In genomic region chr6:28686446-28687027, GRCh38 we compare ENCODE assay signal across 8 cellular contexts.
A peak's percentile ranks its signal among the peaks of the same experiment; 100 is the strongest.
DNase-seq lines count a peak whose midpoint lies in the region; ATAC-seq, FAIRE-seq and TF ChIP-seq lines count a peak whose summit lies in the region.
"Not testable (repeated sequence)": the region's sequence is repeated elsewhere in the genome, so short reads cannot be mapped to it uniquely, and the experiment has no call there.

No MANE protein-coding gene starts in this region.

- H3K14ac ChIP-seq in H1 (ENCODE audit: insufficient read length): not testable (repeated sequence)

- TF ChIP-seq EP300 in H1 (IDR thresholded peaks at IDR 0.05; ENCODE audit: borderline replicate concordance in 1 of 2, low read depth in 2 of 2, low read length in 2 of 2): not testable (repeated sequence)

- FAIRE-seq in GM12891 (lab: Jason Lieb, UNC) (peak; percentile 71), RCC 7860 (lab: Jason Lieb, UNC) (peak; percentile 55), H1 (lab: Jason Lieb, UNC) (peak; percentile 66)

- not testable (repeated sequence) for H3K79me1 ChIP-seq in H1 (ENCODE audit: low read depth, low read length)

- intact Hi-C loops in spleen (cut with DNase I; ENCODE audit: low total_unique reads): loop anchor here (10.0 kb wide), 1 partner anchor 148 kb away; no protein-coding TSS in a partner anchor

- CTCF ChIA-PET in activated CD8-positive, alpha-beta memory T cell treated with anti-CD3 and anti-CD28 coated beads, Interleukin-2, amount 10 ng/mL, durations not matched to agents 7 days and 5 days (lab: Charles Lee): interaction anchor here (0.7 kb wide), 1 partner anchor 161 kb away, joined by 3 read pairs; no protein-coding TSS in a partner anchor
- CTCF ChIA-PET in H1 (lab: Charles Lee; ENCODE audit: partially characterized antibody): interaction anchor here (0.6 to 1.0 kb wide), 3 partner anchors 10 to 108 kb away, joined by 3 read pairs; no protein-coding TSS in a partner anchor

- H2BK120ac ChIP-seq in H1 (replicated peaks; ENCODE audit: low read depth, low read length): not testable (repeated sequence)

- not testable (repeated sequence) for H3K36me3 ChIP-seq in H1 (ENCODE audit: control insufficient read depth in 2 of 4, insufficient read depth in 4 of 4, low read length in 3 of 4); liver (ENCODE audit: control insufficient read depth in 4 of 4, insufficient read depth in 3 of 4, low read depth in 1 of 4, low read length in 3 of 4); spleen

- peaks cover 89% of the 10 kb centered on the region for H3K27me3 Mint-ChIP-seq in activated CD8-positive, alpha-beta memory T cell treated with anti-CD3 and anti-CD28 coated beads, Interleukin-2, amount 10 ng/mL, durations not matched to agents 7 days and 5 days

- H3K9ac ChIP-seq in H1 (replicated peaks in 1 of 4; ENCODE audit: extremely low read depth in 1 of 4, low read depth in 3 of 4, low read length in 3 of 4); liver (ENCODE audit: low read depth in 1 of 2, low read length in 2 of 2): not testable (repeated sequence)

- not testable (repeated sequence) for H3K36me3 Mint-ChIP-seq in activated CD8-positive, alpha-beta memory T cell treated with anti-CD3 and anti-CD28 coated beads, Interleukin-2, amount 10 ng/mL, durations not matched to agents 7 days and 5 days

- not testable (repeated sequence) for H3K4me2 ChIP-seq in H1 (ENCODE audit: insufficient read depth in 1 of 2, low read depth in 2 of 2, low read length in 2 of 2)

- H3K9me3 ChIP-seq in H1 (ENCODE audit: insufficient read depth in 2 of 2, low read depth in 1 of 2, low read length in 1 of 2); liver (ENCODE audit: control insufficient read depth in 4 of 4, low read length in 3 of 4); spleen: not testable (repeated sequence)

- 16% methylated on average over 11 of the region's 11 CpGs; no CpG with 5 or more reads in 1 of the 2 experiments for WGBS in H1 (ENCODE audit: extremely low coverage in 1 of 2, insufficient coverage in 1 of 2, insufficient read length in 1 of 2, insufficient replicate concordance in 2 of 2, low coverage in 1 of 2, low lambda C conversion rate in 2 of 2, missing lambda C conversion rate in 1 of 2), 2 experiments
- 3% methylated on average over 11 of the region's 11 CpGs for WGBS in liver
- 4 to 6% (median 6%) methylated on average over 11 of the region's 11 CpGs for WGBS in spleen, 5 donors

- H3K27me3 ChIP-seq in H1 (replicated peaks in 1 of 4; ENCODE audit: control insufficient read depth in 3 of 4, extremely low read depth in 1 of 4, insufficient read depth in 3 of 4, low read length in 3 of 4): not testable (repeated sequence)
- peaks cover 0 to 10% (median 3%) of the 10 kb centered on the region in 4 donors for H3K27me3 ChIP-seq in liver (ENCODE audit: control insufficient read depth in 4 of 4, insufficient read depth in 4 of 4, low read length in 3 of 4)
- H3K27me3 ChIP-seq in spleen (replicated peaks in 1 of 7): peaks cover 0 to 97% (median 21%) of the 10 kb centered on the region in 7 donors

- not testable (repeated sequence) for H3K27ac ChIP-seq in H1 (ENCODE audit: low read depth, low read length); liver (ENCODE audit: low read depth in 1 of 2, low read length in 2 of 2); spleen

- not testable (repeated sequence) for H2BK15ac ChIP-seq in H1 (ENCODE audit: low read length)

- ATAC-seq in activated CD8-positive, alpha-beta memory T cell treated with anti-CD3 and anti-CD28 coated beads, Interleukin-2, amount 10 ng/mL, durations not matched to agents 7 days and 5 days: not testable (repeated sequence)

- H4K8ac ChIP-seq in H1 (ENCODE audit: extremely low read depth, insufficient read depth, low read length): not testable (repeated sequence)

- peaks cover 16% of the 10 kb centered on the region for H3K4me1 Mint-ChIP-seq in activated CD8-positive, alpha-beta memory T cell treated with anti-CD3 and anti-CD28 coated beads, Interleukin-2, amount 10 ng/mL, durations not matched to agents 7 days and 5 days

- H3K4me3 ChIP-seq in H1 (ENCODE audit: extremely low read depth in 1 of 4, insufficient read depth in 2 of 4, low read depth in 3 of 4, low read length in 4 of 4); liver (ENCODE audit: low read depth in 1 of 3, low read length in 3 of 3): not testable (repeated sequence)
- peak overlapping the region in 2 of 8 donors; percentile 4 to 15 for H3K4me3 ChIP-seq in spleen

- H3K27ac Mint-ChIP-seq in activated CD8-positive, alpha-beta memory T cell treated with anti-CD3 and anti-CD28 coated beads, Interleukin-2, amount 10 ng/mL, durations not matched to agents 7 days and 5 days: not testable (repeated sequence)

- peak; percentile 72 to 80 for TF ChIP-seq RAD21 in H1 (IDR thresholded peaks at IDR 0.05 in 1 of 2, conservative IDR thresholded peaks at IDR 0.05 in 1 of 2; ENCODE audit: low read depth in 2 of 2, low read length in 2 of 2)
- TF ChIP-seq RAD21 in liver (IDR thresholded peaks at IDR 0.05): peak; percentile 80 to 84

- H2BK20ac ChIP-seq in H1 (ENCODE audit: low read length): not testable (repeated sequence)

- not testable (repeated sequence) for H3K79me2 ChIP-seq in H1 (ENCODE audit: control insufficient read depth in 1 of 2, insufficient read depth in 2 of 2, low read length in 2 of 2)

- H2BK12ac ChIP-seq in H1 (ENCODE audit: low read depth, low read length): not testable (repeated sequence)

- not testable (repeated sequence) for H4K20me1 ChIP-seq in H1 (replicated peaks in 1 of 2; ENCODE audit: control insufficient read depth in 1 of 2, insufficient read depth in 2 of 2, low read length in 2 of 2)

- not testable (repeated sequence) for H3K4ac ChIP-seq in H1 (replicated peaks; ENCODE audit: insufficient read length, low read depth, low read length)

- H3K56ac ChIP-seq in H1 (replicated peaks; ENCODE audit: insufficient read length, low read depth, low read length): not testable (repeated sequence)

- H4K5ac ChIP-seq in H1 (ENCODE audit: insufficient read length, low read depth, low read length): not testable (repeated sequence)

- DNase-seq in AG20443 (ENCODE audit: low spot score) (peak; percentile 57), NCI-H1417 (lab: John Stamatoyannopoulos, UW) (peak; percentile 22 to 78 (median 49)), RCC 7860 (ENCODE audit: low spot score) (peak; percentile 31), H1 (ENCODE audit: low read depth in 1 of 2, low spot score in 2 of 2) (peak in 1 of 2 experiments; percentile 72)
- DNase-seq in GM12891 (ENCODE audit: insufficient read length, low spot score); spleen: not testable (repeated sequence)
- peak; percentile 55 for DNase-seq in activated CD8-positive, alpha-beta memory T cell treated with anti-CD3 and anti-CD28 coated beads, Interleukin-2, amount 10 ng/mL, durations not matched to agents 7 days and 5 days

- H2AFZ ChIP-seq in H1 (ENCODE audit: low read length): not testable (repeated sequence)

- H2AK5ac ChIP-seq in H1 (ENCODE audit: low read depth, low read length): not testable (repeated sequence)

- H3K23ac ChIP-seq in H1 (ENCODE audit: insufficient read length): not testable (repeated sequence)

- not testable (repeated sequence) for H3K23me2 ChIP-seq in H1 (ENCODE audit: low read depth, low read length)

- H3K4me1 ChIP-seq in H1 (replicated peaks in 1 of 4; ENCODE audit: control insufficient read depth in 3 of 4, insufficient read depth in 4 of 4, low read length in 3 of 4); liver (ENCODE audit: control insufficient read depth in 4 of 4, insufficient read depth in 4 of 4, low read length in 3 of 4); spleen: not testable (repeated sequence)

- H4K91ac ChIP-seq in H1 (replicated peaks; ENCODE audit: insufficient read length, low read length): not testable (repeated sequence)

- H3K9me3 Mint-ChIP-seq in activated CD8-positive, alpha-beta memory T cell treated with anti-CD3 and anti-CD28 coated beads, Interleukin-2, amount 10 ng/mL, durations not matched to agents 7 days and 5 days (ENCODE audit: low read depth): not testable (repeated sequence)

- not testable (repeated sequence) for H2BK5ac ChIP-seq in H1 (ENCODE audit: low read depth, low read length)

- POLR2A ChIA-PET in H1 (lab: Charles Lee; ENCODE audit: partially characterized antibody): not testable (repeated sequence)

- H3K4me3 Mint-ChIP-seq in activated CD8-positive, alpha-beta memory T cell treated with anti-CD3 and anti-CD28 coated beads, Interleukin-2, amount 10 ng/mL, durations not matched to agents 7 days and 5 days: not testable (repeated sequence)

- TF ChIP-seq POLR2A in GM12891 (IDR thresholded peaks at IDR 0.05; ENCODE audit: low read depth, low read length); H1 (IDR thresholded peaks at IDR 0.05; ENCODE audit: control extremely low read depth in 1 of 2, low read depth in 2 of 2, low read length in 2 of 2); spleen (IDR thresholded peaks at IDR 0.05): not testable (repeated sequence)

- peak; percentile 7 to 73 (median 62) for TF ChIP-seq CTCF in H1 (IDR thresholded peaks at IDR 0.05; ENCODE audit: control extremely low read depth in 1 of 3, insufficient read depth in 1 of 3, low read depth in 1 of 3, low read length in 3 of 3)
- peak; percentile 76 for TF ChIP-seq CTCF in liver (IDR thresholded peaks at IDR 0.05; ENCODE audit: low read depth, low read length, missing input control)
- TF ChIP-seq CTCF in spleen (IDR thresholded peaks at IDR 0.05 in 8 of 11, conservative IDR thresholded peaks at IDR 0.05 in 3 of 11): peak; percentile 57 to 86 (median 81)

- not testable (repeated sequence) for H3K18ac ChIP-seq in H1 (ENCODE audit: extremely low read depth, low read length)

TF ChIP-seq in H1, 55 proteins besides CTCF, POLR2A, EP300 and RAD21:
- TF ChIP-seq YY1 (IDR thresholded peaks at IDR 0.05; ENCODE audit: low read depth, low read length): 0 out of 2 replicates have a peak, but pooled peaks have one; percentile 41

TF ChIP-seq in liver, 16 proteins besides CTCF, POLR2A, EP300 and RAD21:
- peak in 1 of 2 donors; percentile 6 for TF ChIP-seq RXRA (IDR thresholded peaks at IDR 0.05)
TF ChIP-seq in liver: peak in this region for 1; not testable (repeated sequence) for 15.
